ENCODE assay signal across 16 cellular contexts in genomic region chr15:77830041-77830440, GRCh38.
DNase-seq lines count a peak whose midpoint lies in the region; ATAC-seq and TF ChIP-seq lines count a peak whose summit lies in the region.
"Had no signal": no experiment of that assay in that cellular context is flagged by ENCODE, and none has a peak within 500 bp of the region (broad histone marks: within the 10 kb centered on the region; RNA-seq: fewer than 3 reads in every experiment).

No MANE protein-coding gene starts in this region.

- no peak for ATAC-seq in WTC11
- no peak for ATAC-seq in HG03354 (IDR thresholded peaks at IDR 0.05; ENCODE audit: poor library complexity, severe bottlenecking, unreplicated experiment)
- ATAC-seq: right lobe of liver, upper lobe of right lung had no signal

- DNase-seq in BE2C (peak; percentile 3), HT1080 (ENCODE audit: low read depth) (peak; percentile 71), astrocyte of the hippocampus (ENCODE audit: low read depth, low spot score) (peak; percentile 55), kidney glomerular epithelial cell (lab: John Stamatoyannopoulos, UW) (peak; percentile 68), WTC11 (ENCODE audit: low spot score) (no peak), NCI-H345 treated with DMSO at 0.1 percent for 48 hours (lab: John Stamatoyannopoulos, UW; ENCODE audit: unreplicated experiment) (no peak)
- DNase-seq in activated CD8-positive, alpha-beta memory T cell treated with anti-CD3 and anti-CD28 coated beads, Interleukin-2, amount 50 U/mL, for 48 hours = no peak
- DNase-seq: activated CD4-positive, alpha-beta T cell treated with anti-CD3 and anti-CD28 coated beads, Interleukin-2, amount 10 ng/mL, durations not matched to agents 24 days and 14 days; activated naive CD4-positive, alpha-beta T cell treated with Interleukin-2 at 50 U/mL for 16 hours; C1 segment of cervical spinal cord; effector CD8-positive, alpha-beta T cell; H7; NCI-H1092 treated with DMSO at 0.1 percent for 48 hours had no signal

- H3K4me3 Mint-ChIP-seq in WTC11 = no peak overlapping the region
- H3K4me3 Mint-ChIP-seq: activated CD4-positive, alpha-beta T cell treated with anti-CD3 and anti-CD28 coated beads, Interleukin-2, amount 10 ng/mL, durations not matched to agents 24 days and 14 days had no signal

- H3K4me3 ChIP-seq in BE2C (ENCODE audit: low read depth, low read length) = no peak overlapping the region
- H3K4me3 ChIP-seq: right lobe of liver, upper lobe of right lung had no signal

- H3K27ac Mint-ChIP-seq in WTC11 = no peak overlapping the region
- H3K27ac Mint-ChIP-seq: activated CD4-positive, alpha-beta T cell treated with anti-CD3 and anti-CD28 coated beads, Interleukin-2, amount 10 ng/mL, durations not matched to agents 24 days and 14 days had no signal

- POLR2A ChIA-PET in WTC11 (lab: Charles Lee) = no interaction called here

- no peaks in the 10 kb centered on the region for H3K27me3 ChIP-seq in BE2C
- H3K27me3 ChIP-seq: right lobe of liver, upper lobe of right lung had no signal

- no peaks in the 10 kb centered on the region; the same call in none of the 2 replicates for H3K27me3 Mint-ChIP-seq in WTC11 (ENCODE audit: low read depth)
- H3K27me3 Mint-ChIP-seq: activated CD4-positive, alpha-beta T cell treated with anti-CD3 and anti-CD28 coated beads, Interleukin-2, amount 10 ng/mL, durations not matched to agents 24 days and 14 days had no signal

- no peaks in the 10 kb centered on the region for H3K4me1 ChIP-seq in BE2C
- H3K4me1 ChIP-seq: right lobe of liver, upper lobe of right lung had no signal

- CTCF ChIA-PET in WTC11 (lab: Charles Lee) = interaction anchor here (1.5 to 2.9 kb wide), 2 partner anchors 9 to 175 kb away, joined by 9 to 11 read pairs; no protein-coding TSS in a partner anchor

- H3K9me3 ChIP-seq in BE2C = no peaks in the 10 kb centered on the region
- H3K9me3 ChIP-seq: right lobe of liver, upper lobe of right lung had no signal

- no peaks in the 10 kb centered on the region for H3K9me3 Mint-ChIP-seq in WTC11
- H3K9me3 Mint-ChIP-seq: activated CD4-positive, alpha-beta T cell treated with anti-CD3 and anti-CD28 coated beads, Interleukin-2, amount 10 ng/mL, durations not matched to agents 24 days and 14 days had no signal

- no peaks in the 10 kb centered on the region for H3K36me3 ChIP-seq in BE2C
- H3K36me3 ChIP-seq: right lobe of liver, upper lobe of right lung had no signal

- no peaks in the 10 kb centered on the region for H3K36me3 Mint-ChIP-seq in WTC11

- H3K4me1 Mint-ChIP-seq in WTC11 = peaks cover 8% of the 10 kb centered on the region; the same call in 1 of the 2 replicates
- H3K4me1 Mint-ChIP-seq: activated CD4-positive, alpha-beta T cell treated with anti-CD3 and anti-CD28 coated beads, Interleukin-2, amount 10 ng/mL, durations not matched to agents 24 days and 14 days had no signal

- TF ChIP-seq CTCF in BE2C (IDR thresholded peaks at IDR 0.05; ENCODE audit: low read depth, low read length) = no peak
- TF ChIP-seq CTCF in WTC11 (IDR thresholded peaks at IDR 0.05) = no peak

TF ChIP-seq in WTC11, 78 proteins besides CTCF, POLR2A, EP300 and RAD21 (continues in another document):
- TF ChIP-seq NFYB (CRISPR knock-in tag; conservative IDR thresholded peaks at IDR 0.05; ENCODE audit: low read depth) = no peak
- no peak for TF ChIP-seq NR1H2 (CRISPR knock-in tag; IDR thresholded peaks at IDR 0.05)
- no peak for TF ChIP-seq ZNF512 (CRISPR knock-in tag; IDR thresholded peaks at IDR 0.05; ENCODE audit: borderline replicate concordance)
- no peak for TF ChIP-seq ZNF425 (CRISPR knock-in tag; conservative IDR thresholded peaks at IDR 0.05)
- no peak for TF ChIP-seq MLX (CRISPR knock-in tag; IDR thresholded peaks at IDR 0.05)
- TF ChIP-seq CREB1 (CRISPR knock-in tag; IDR thresholded peaks at IDR 0.05) = no peak
- no peak for TF ChIP-seq ZNF219 (CRISPR knock-in tag; IDR thresholded peaks at IDR 0.05; ENCODE audit: borderline replicate concordance)
- TF ChIP-seq EMX1 (CRISPR knock-in tag; IDR thresholded peaks at IDR 0.05) = no peak
- TF ChIP-seq ZNF396 (CRISPR knock-in tag; IDR thresholded peaks at IDR 0.05; ENCODE audit: borderline replicate concordance) = no peak
- TF ChIP-seq HMGA2 (CRISPR knock-in tag; IDR thresholded peaks at IDR 0.05) = no peak
- TF ChIP-seq ERG (CRISPR knock-in tag; IDR thresholded peaks at IDR 0.05) = no peak
- TF ChIP-seq SMAD3 (CRISPR knock-in tag; IDR thresholded peaks at IDR 0.05; ENCODE audit: borderline replicate concordance) = no peak
- TF ChIP-seq ZNF281 (CRISPR knock-in tag; IDR thresholded peaks at IDR 0.05) = no peak
- TF ChIP-seq NR2C2 (CRISPR knock-in tag; IDR thresholded peaks at IDR 0.05) = no peak
- no peak for TF ChIP-seq SP1 (CRISPR knock-in tag; conservative IDR thresholded peaks at IDR 0.05)
- TF ChIP-seq OVOL2 (CRISPR knock-in tag; IDR thresholded peaks at IDR 0.05; ENCODE audit: borderline replicate concordance) = no peak
- TF ChIP-seq JUN (CRISPR knock-in tag; IDR thresholded peaks at IDR 0.05) = no peak

Comparison
In these comparisons a context has a peak if more than half of its experiments do, and no peak if none do; other contexts are left out.
1. DNase-seq: peak in BE2C (single experiment), HT1080 (single experiment), astrocyte of the hippocampus (single experiment) and kidney glomerular epithelial cell (single experiment); none in activated CD8-positive, alpha-beta memory T cell treated with anti-CD3 and anti-CD28 coated beads, Interleukin-2, amount 50 U/mL, for 48 hours (single experiment), WTC11 (single experiment) and NCI-H345 treated with DMSO at 0.1 percent for 48 hours (single experiment).